20 cellular contexts compared by ENCODE assay signal in genomic region chr12:65765436-65765813, GRCh38. TPM values are rescaled to one million over a fixed set of nuclear protein-coding genes. Genes with fewer than 3 reads are reported as not detected.
DNase-seq lines count a peak whose midpoint lies in the region; ATAC-seq and TF ChIP-seq lines count a peak whose summit lies in the region.
"Had no signal": no experiment of that assay in that cellular context is flagged by ENCODE, and none has a peak within 500 bp of the region (broad histone marks: within the 10 kb centered on the region; RNA-seq: fewer than 3 reads in every experiment).

No MANE protein-coding gene starts in this region.

- peaks cover 8 to 30% (median 10%) of the 10 kb centered on the region in 5 donors for H3K27me3 Mint-ChIP-seq in naive thymus-derived CD8-positive, alpha-beta T cell
- no peaks in the 10 kb centered on the region for H3K27me3 Mint-ChIP-seq in Caco-2 (ENCODE audit: insufficient read depth, unreplicated experiment)

- H3K4me1 Mint-ChIP-seq in naive thymus-derived CD8-positive, alpha-beta T cell = no peaks in the 10 kb centered on the region
- no peaks in the 10 kb centered on the region for H3K4me1 Mint-ChIP-seq in Caco-2 (ENCODE audit: low read depth, unreplicated experiment)

- no peaks in the 10 kb centered on the region for H3K4me1 ChIP-seq in Caco-2
- H3K4me1 ChIP-seq: BLaER1 had no signal

- H3K4me3 Mint-ChIP-seq in naive thymus-derived CD8-positive, alpha-beta T cell = no peak overlapping the region
- no peak overlapping the region for H3K4me3 Mint-ChIP-seq in Caco-2 (ENCODE audit: unreplicated experiment)
- H3K4me3 Mint-ChIP-seq: activated naive CD8-positive, alpha-beta T cell; dendritic cell treated with granulocyte-macrophage colony-stimulating factor and Interleukin-4, amounts not matched to agents 40 ng/mL and 50 ng/mL, for 4 days; T-helper 2 cell treated with Interferon-gamma antibody and Interleukin-4, amounts not matched to agents 5 μg/mL and 100 μg/mL, for 36 hours had no signal

- H3K36me3 Mint-ChIP-seq in naive thymus-derived CD8-positive, alpha-beta T cell = no peaks in the 10 kb centered on the region
- no peaks in the 10 kb centered on the region for H3K36me3 Mint-ChIP-seq in Caco-2 (ENCODE audit: insufficient read depth, unreplicated experiment)
- H3K36me3 Mint-ChIP-seq: activated naive CD8-positive, alpha-beta T cell had no signal

- BruUV-seq in Caco-2 (replicated peaks; lab: Mats Ljungman, UMichigan) = no TSS peak

- intact Hi-C loops in Caco-2 (cut with micrococcal nuclease; ENCODE audit: unreplicated experiment) = no loop called here

- H3K27me3 ChIP-seq in Caco-2 (replicated peaks; ENCODE audit: control insufficient read depth, insufficient read depth, low read length) = no peaks in the 10 kb centered on the region
- H3K27me3 ChIP-seq: BLaER1 had no signal

- CTCF ChIA-PET in Caco-2 (lab: Charles Lee) = no interaction called here

- no peak overlapping the region for H3K27ac Mint-ChIP-seq in naive thymus-derived CD8-positive, alpha-beta T cell
- H3K27ac Mint-ChIP-seq in Caco-2 (ENCODE audit: unreplicated experiment) = no peak overlapping the region
- H3K27ac Mint-ChIP-seq: activated naive CD8-positive, alpha-beta T cell; dendritic cell treated with granulocyte-macrophage colony-stimulating factor and Interleukin-4, amounts not matched to agents 40 ng/mL and 50 ng/mL, for 4 days; T-helper 2 cell treated with Interferon-gamma antibody and Interleukin-4, amounts not matched to agents 5 μg/mL and 100 μg/mL, for 36 hours had no signal

- in situ Hi-C loops in KBM-7 (cut with MboI; ENCODE audit: low pct_unique_long_range_greater_than_20kb, low sequenced_read_pairs) = no loop called here

- no peaks in the 10 kb centered on the region for H3K36me3 ChIP-seq in Caco-2 (ENCODE audit: control insufficient read depth, insufficient read depth, low read length)
- H3K36me3 ChIP-seq: BLaER1 had no signal

- POLR2A ChIA-PET in naive thymus-derived CD8-positive, alpha-beta T cell (lab: Charles Lee) = no interaction called here
- POLR2A ChIA-PET in Caco-2 (lab: Charles Lee) = no interaction called here

- no peaks in the 10 kb centered on the region for H3K9me3 ChIP-seq in Caco-2
- H3K9me3 ChIP-seq: BLaER1 had no signal

- TF ChIP-seq CTCF in epithelial cell of proximal tubule (conservative IDR thresholded peaks at IDR 0.05; ENCODE audit: low read depth, low read length) (peak; percentile 5), Caco-2 (IDR thresholded peaks at IDR 0.05; ENCODE audit: insufficient read depth in 1 of 2, low read depth in 1 of 2, low read length in 1 of 2, severe bottlenecking in 1 of 2, unreplicated experiment in 1 of 2) (no peak)

- peaks cover 0 to 6% (median 0%) of the 10 kb centered on the region in 9 donors for H3K9me3 Mint-ChIP-seq in naive thymus-derived CD8-positive, alpha-beta T cell
- H3K9me3 Mint-ChIP-seq in Caco-2 (ENCODE audit: unreplicated experiment) = no peaks in the 10 kb centered on the region
- H3K9me3 Mint-ChIP-seq: dendritic cell treated with granulocyte-macrophage colony-stimulating factor and Interleukin-4, amounts not matched to agents 40 ng/mL and 50 ng/mL, for 4 days; T-helper 2 cell treated with Interferon-gamma antibody and Interleukin-4, amounts not matched to agents 5 μg/mL and 100 μg/mL, for 36 hours had no signal

- H3K4me3 ChIP-seq in epithelial cell of proximal tubule (ENCODE audit: low read depth, low read length) (no peak overlapping the region), Caco-2 (ENCODE audit: low read depth, low read length) (no peak overlapping the region)
- H3K4me3 ChIP-seq: BLaER1, GM12878, K562 had no signal

- ATAC-seq in naive thymus-derived CD8-positive, alpha-beta T cell = no peak
- ATAC-seq: GM12878, K562, Panc1 had no signal

- peak; percentile 71 for DNase-seq in EH (ENCODE audit: low read depth)
- peak; percentile 51 for DNase-seq in RPMI7951 (ENCODE audit: low read depth)
- peak; percentile 64 for DNase-seq in epithelial cell of proximal tubule (ENCODE audit: low read depth)
- DNase-seq in non-pigmented ciliary epithelial cell (ENCODE audit: low read depth) = peak; percentile 63
- DNase-seq in T-helper 2 cell = no peak
- no peak for DNase-seq in naive thymus-derived CD8-positive, alpha-beta T cell
- DNase-seq in Caco-2 = no peak
- no peak for DNase-seq in KBM-7
- DNase-seq: activated CD4-positive, alpha-beta T cell treated with anti-CD3 and anti-CD28 coated beads for 48 hours; DMS79 treated with DMSO at 0.1 percent for 48 hours; islet precursor cell; NCI-H1436 treated with DMSO at 0.1 percent for 48 hours; NCI-H510A treated with DMSO at 0.1 percent for 48 hours had no signal

RNA-seq across cellular contexts. Expression of gene HMGA2, which starts 58.9 kb away (rescaled TPM):
- 17.3 and 20.1 TPM in 2 replicates for total RNA-seq in RPMI7951 (2014; rRNA removed; shearing (Covaris generic))
- total RNA-seq in epithelial cell of proximal tubule = 103 and 147 TPM in 2 replicates
- not detected for total RNA-seq in naive thymus-derived CD8-positive, alpha-beta T cell
- polyA plus RNA-seq in naive thymus-derived CD8-positive, alpha-beta T cell = not detected
- 36.7 and 38.8 TPM in 2 replicates for total RNA-seq in Caco-2 (2022)

Comparison
In these comparisons a context has a peak if more than half of its experiments do, and no peak if none do; other contexts are left out.
1. DNase-seq: peak in EH (single experiment), RPMI7951 (single experiment), epithelial cell of proximal tubule (single experiment) and non-pigmented ciliary epithelial cell (single experiment); none in T-helper 2 cell (0 of 5), naive thymus-derived CD8-positive, alpha-beta T cell (0 of 10), Caco-2 (0 of 2) and KBM-7 (single experiment).
2. RNA of gene HMGA2, which starts 58.9 kb away (total RNA-seq): 103 to 147 TPM in epithelial cell of proximal tubule, 36.7 to 38.8 TPM in Caco-2 and 17.3 to 20.1 TPM in RPMI7951; not detected in naive thymus-derived CD8-positive, alpha-beta T cell; every median in the first group is over 10 times any median in the second.